In genomic region chr11:117874910-117875396, GRCh38 we compare ENCODE assay signal across 11 cellular contexts. TPM values are rescaled to one million over a fixed set of nuclear protein-coding genes. Genes with fewer than 3 reads are reported as not detected.
DNase-seq lines count a peak whose midpoint lies in the region; ATAC-seq and TF ChIP-seq lines count a peak whose summit lies in the region.
"Had no signal": no experiment of that assay in that cellular context is flagged by ENCODE, and none has a peak within 500 bp of the region (broad histone marks: within the 10 kb centered on the region; RNA-seq: fewer than 3 reads in every experiment).

No MANE protein-coding gene starts in this region.

- no peak for ATAC-seq in activated naive CD8-positive, alpha-beta T cell treated with anti-CD3 and anti-CD28 coated beads, Interleukin-2, amount 10 ng/mL, durations not matched to agents 7 days and 5 days (ENCODE audit: low read depth)
- no peak for ATAC-seq in HG03025 (IDR thresholded peaks at IDR 0.05; ENCODE audit: low FRiP score, unreplicated experiment)

- H3K27me3 Mint-ChIP-seq in activated naive CD4-positive, alpha-beta T cell treated with anti-CD3 and anti-CD28 coated beads for 36 hours (ENCODE audit: low read depth) = peaks cover 48% of the 10 kb centered on the region
- peaks cover 43% of the 10 kb centered on the region for H3K27me3 Mint-ChIP-seq in activated naive CD8-positive, alpha-beta T cell treated with anti-CD3 and anti-CD28 coated beads, Interleukin-2, amount 10 ng/mL, durations not matched to agents 7 days and 5 days

- TF ChIP-seq CTCF in transverse colon (IDR thresholded peaks at IDR 0.05) = no peak

- H3K4me3 ChIP-seq in muscle layer of colon (ENCODE audit: low read depth in 1 of 2, low read length in 2 of 2) (peak overlapping the region; percentile 78 to 96), transverse colon (peak overlapping the region in 2 of 4 donors; percentile 52 to 63)

- H3K9me3 ChIP-seq in muscle layer of colon (ENCODE audit: low read length) (no peaks in the 10 kb centered on the region), transverse colon (no peaks in the 10 kb centered on the region)

- WGBS in transverse colon (ENCODE audit: low coverage in 1 of 2), 2 donors = 80% methylated on average over 4 of the region's 4 CpGs; no CpG with 5 or more reads in 1 of the 2 donors

- peak overlapping the region; percentile 1 for H3K4me3 Mint-ChIP-seq in activated naive CD4-positive, alpha-beta T cell treated with anti-CD3 and anti-CD28 coated beads for 36 hours
- H3K4me3 Mint-ChIP-seq in activated naive CD8-positive, alpha-beta T cell treated with anti-CD3 and anti-CD28 coated beads, Interleukin-2, amount 10 ng/mL, durations not matched to agents 7 days and 5 days = peak overlapping the region; percentile 14

- CTCF ChIA-PET in activated naive CD4-positive, alpha-beta T cell treated with anti-CD3 and anti-CD28 coated beads for 36 hours (lab: Charles Lee) = no interaction called here

- POLR2A ChIA-PET in activated naive CD8-positive, alpha-beta T cell treated with anti-CD3 and anti-CD28 coated beads, Interleukin-2, amount 10 ng/mL, durations not matched to agents 7 days and 5 days (lab: Charles Lee) = no interaction called here

- peak overlapping the region; percentile 90 for H3K9ac ChIP-seq in muscle layer of colon (ENCODE audit: low read length)

- no peak overlapping the region for H3K27ac Mint-ChIP-seq in activated naive CD4-positive, alpha-beta T cell treated with anti-CD3 and anti-CD28 coated beads for 36 hours
- no peak overlapping the region for H3K27ac Mint-ChIP-seq in activated naive CD8-positive, alpha-beta T cell treated with anti-CD3 and anti-CD28 coated beads, Interleukin-2, amount 10 ng/mL, durations not matched to agents 7 days and 5 days
- H3K27ac Mint-ChIP-seq: IgD-negative memory B cell had no signal

- no peak for DNase-seq in activated naive CD4-positive, alpha-beta T cell treated with anti-CD3 and anti-CD28 coated beads for 36 hours
- no peak for DNase-seq in activated naive CD4-positive, alpha-beta T cell (lab: John Stamatoyannopoulos, UW)
- DNase-seq in activated naive CD8-positive, alpha-beta T cell treated with anti-CD3 and anti-CD28 coated beads, Interleukin-2, amount 10 ng/mL, durations not matched to agents 7 days and 5 days = no peak
- no peak for DNase-seq in transverse colon
- DNase-seq in NCI-H2029 (lab: John Stamatoyannopoulos, UW) = no peak
- DNase-seq in NK-92 treated with Interleukin-12 subunit alpha and Interleukin-12 subunit beta, amount 100 ng/mL, for 24 hours (lab: John Stamatoyannopoulos, UW) = no peak
- DNase-seq: cortex of kidney had no signal

- H3K27me3 ChIP-seq in muscle layer of colon (ENCODE audit: control insufficient read depth in 1 of 2, insufficient read depth in 2 of 2, low read length in 2 of 2) (no peaks in the 10 kb centered on the region), transverse colon (peaks cover 57% of the 10 kb centered on the region)

- H3K4me1 Mint-ChIP-seq in activated naive CD4-positive, alpha-beta T cell treated with anti-CD3 and anti-CD28 coated beads for 36 hours (ENCODE audit: low read depth) = peaks cover 29% of the 10 kb centered on the region
- H3K4me1 Mint-ChIP-seq in activated naive CD8-positive, alpha-beta T cell treated with anti-CD3 and anti-CD28 coated beads, Interleukin-2, amount 10 ng/mL, durations not matched to agents 7 days and 5 days = peaks cover 39% of the 10 kb centered on the region

- intact Hi-C loops in activated naive CD4-positive, alpha-beta T cell treated with anti-CD3 and anti-CD28 coated beads for 36 hours (cut with micrococcal nuclease) = no loop called here
- intact Hi-C loops in transverse colon (cut with DNase I; ENCODE audit: low total_unique reads) = no loop called here

- no peaks in the 10 kb centered on the region for H3K36me3 Mint-ChIP-seq in activated naive CD4-positive, alpha-beta T cell treated with anti-CD3 and anti-CD28 coated beads for 36 hours (ENCODE audit: low read depth)
- no peaks in the 10 kb centered on the region for H3K36me3 Mint-ChIP-seq in activated naive CD8-positive, alpha-beta T cell treated with anti-CD3 and anti-CD28 coated beads, Interleukin-2, amount 10 ng/mL, durations not matched to agents 7 days and 5 days

- no peaks in the 10 kb centered on the region for H3K36me3 ChIP-seq in muscle layer of colon (ENCODE audit: insufficient read depth, low read length)
- H3K36me3 ChIP-seq in transverse colon = no peaks in the 10 kb centered on the region

- H3K27ac ChIP-seq in muscle layer of colon (ENCODE audit: low read depth, low read length) (peak overlapping the region; percentile 98), transverse colon (peak overlapping the region; percentile 76 to 90 (median 83))

- peaks cover 68% of the 10 kb centered on the region for H3K4me1 ChIP-seq in muscle layer of colon (ENCODE audit: insufficient read depth, low read length)
- H3K4me1 ChIP-seq in transverse colon = peaks cover 0 to 58% (median 44%) of the 10 kb centered on the region in 4 donors

- no peak for TF ChIP-seq EP300 in transverse colon (IDR thresholded peaks at IDR 0.05; ENCODE audit: low read depth)

- H3K9me3 Mint-ChIP-seq in activated naive CD4-positive, alpha-beta T cell treated with anti-CD3 and anti-CD28 coated beads for 36 hours = no peaks in the 10 kb centered on the region
- H3K9me3 Mint-ChIP-seq in activated naive CD8-positive, alpha-beta T cell treated with anti-CD3 and anti-CD28 coated beads, Interleukin-2, amount 10 ng/mL, durations not matched to agents 7 days and 5 days = no peaks in the 10 kb centered on the region
- H3K9me3 Mint-ChIP-seq: IgD-negative memory B cell had no signal

- no peak for TF ChIP-seq POLR2A in transverse colon (IDR thresholded peaks at IDR 0.05)

- in situ Hi-C loops in transverse colon (cut with MboI; ENCODE audit: low pct_ligation_motif_present in 1 of 4, low pct_unique_long_range_greater_than_20kb in 1 of 4, low sequenced_read_pairs in 3 of 4) = no loop called here

RNA-seq across cellular contexts. Expression of gene FXYD6, which starts 1.5 kb away (rescaled TPM):
- total RNA-seq in activated naive CD4-positive, alpha-beta T cell treated with anti-CD3 and anti-CD28 coated beads for 36 hours = not detected
- under 1 TPM in 1 of 2 experiments, not detected in 1; 0.31 TPM for total RNA-seq in activated naive CD8-positive, alpha-beta T cell treated with anti-CD3 and anti-CD28 coated beads, Interleukin-2, amount 10 ng/mL, durations not matched to agents 7 days and 5 days
- total RNA-seq in transverse colon = 10 to 100 TPM; 29.2 to 62.5 (median 46.0) TPM
- total RNA-seq: NCI-H460 had no signal

RNA-seq across cellular contexts. Expression of gene FXYD2, which starts 50.4 kb away (rescaled TPM):
- total RNA-seq in activated naive CD4-positive, alpha-beta T cell treated with anti-CD3 and anti-CD28 coated beads for 36 hours = 1 to 10 TPM in 1 of 2 experiments, not detected in 1; 1.1 TPM
- 10 to 100 TPM; 28.0 to 31.2 TPM for total RNA-seq in activated naive CD8-positive, alpha-beta T cell treated with anti-CD3 and anti-CD28 coated beads, Interleukin-2, amount 10 ng/mL, durations not matched to agents 7 days and 5 days
- 1 to 10 TPM in 2 of 4 donors, under 1 TPM in 1, not detected in 1; 0.64 to 1.2 (median 1.1) TPM for total RNA-seq in transverse colon
- total RNA-seq: NCI-H460 had no signal

RNA-seq across cellular contexts. Expression of gene TMPRSS13, which starts 54.2 kb away (rescaled TPM):
- total RNA-seq in activated naive CD4-positive, alpha-beta T cell treated with anti-CD3 and anti-CD28 coated beads for 36 hours = under 1 TPM; 0.15 to 0.21 TPM
- 1 to 10 TPM; 2.7 to 5.0 TPM for total RNA-seq in activated naive CD8-positive, alpha-beta T cell treated with anti-CD3 and anti-CD28 coated beads, Interleukin-2, amount 10 ng/mL, durations not matched to agents 7 days and 5 days
- under 1 TPM in 2 of 4 donors, not detected in 2; 0.27 to 0.79 TPM for total RNA-seq in transverse colon
- total RNA-seq: NCI-H460 had no signal

Comparison
In these comparisons a context has a peak if more than half of its experiments do, and no peak if none do; other contexts are left out.
1. RNA of gene FXYD6, which starts 1.5 kb away (total RNA-seq): 29.2 to 62.5 TPM in transverse colon; 0.31 TPM in activated naive CD8-positive, alpha-beta T cell treated with anti-CD3 and anti-CD28 coated beads, Interleukin-2, amount 10 ng/mL, durations not matched to agents 7 days and 5 days and not detected in activated naive CD4-positive, alpha-beta T cell treated with anti-CD3 and anti-CD28 coated beads for 36 hours; every median in the first group is over 10 times any median in the second.
2. RNA of gene FXYD2, which starts 50.4 kb away (total RNA-seq): 28.0 to 31.2 TPM in activated naive CD8-positive, alpha-beta T cell treated with anti-CD3 and anti-CD28 coated beads, Interleukin-2, amount 10 ng/mL, durations not matched to agents 7 days and 5 days; 0.64 to 1.2 TPM in transverse colon and 1.1 TPM in activated naive CD4-positive, alpha-beta T cell treated with anti-CD3 and anti-CD28 coated beads for 36 hours; every median in the first group is over 10 times any median in the second.